In genomic region chr11:80855975-80856524, GRCh38 we compare ENCODE assay signal across 21 cellular contexts.
DNase-seq lines count a peak whose midpoint lies in the region; ATAC-seq and TF ChIP-seq lines count a peak whose summit lies in the region.
"Had no signal": no experiment of that assay in that cellular context is flagged by ENCODE, and none has a peak within 500 bp of the region (broad histone marks: within the 10 kb centered on the region; RNA-seq: fewer than 3 reads in every experiment).

No MANE protein-coding gene starts in this region.

- H3K9me3 Mint-ChIP-seq in stimulated activated naive B cell treated with anti-CD40 and anti-IgM and Interleukin-4, amounts not matched to agents 10 μg/mL and 1 μg/mL and 100 μg/mL, for 72 hours, result peaks cover 0 to 3% of the 10 kb centered on the region in 2 donors

- DNase-seq in Caki2 (ENCODE audit: low read depth) (peak; percentile 8), astrocyte of the cerebellum (ENCODE audit: low read depth) (peak; percentile 71), foreskin fibroblast (peak; percentile 2 to 21), NCI-H128 (lab: John Stamatoyannopoulos, UW; ENCODE audit: unreplicated experiment) (no peak)
- no peak for DNase-seq in stimulated activated naive B cell treated with anti-CD40 and anti-IgM and Interleukin-4, amounts not matched to agents 10 μg/mL and 1 μg/mL and 100 μg/mL, for 72 hours
- DNase-seq: activated CD4-positive, CD25-positive, alpha-beta regulatory T cell; AML-193; effector memory CD8-positive, alpha-beta T cell; head of caudate nucleus; HFFc6; kidney; MG63; mucosa of descending colon; NCI-H2081 treated with DMSO at 0.1 percent for 48 hours; nucleus accumbens; T-helper 1 cell; upper lobe of left lung had no signal

- H3K27me3 Mint-ChIP-seq in stimulated activated naive B cell treated with anti-CD40 and anti-IgM and Interleukin-4, amounts not matched to agents 10 μg/mL and 1 μg/mL and 100 μg/mL, for 72 hours, result no peaks in the 10 kb centered on the region
- H3K27me3 Mint-ChIP-seq: brain; effector memory CD8-positive, alpha-beta T cell had no signal

- H3K27ac Mint-ChIP-seq in stimulated activated naive B cell treated with anti-CD40 and anti-IgM and Interleukin-4, amounts not matched to agents 10 μg/mL and 1 μg/mL and 100 μg/mL, for 72 hours, result no peak overlapping the region
- H3K27ac Mint-ChIP-seq: effector memory CD8-positive, alpha-beta T cell; HFFc6 had no signal

- H3K36me3 Mint-ChIP-seq in stimulated activated naive B cell treated with anti-CD40 and anti-IgM and Interleukin-4, amounts not matched to agents 10 μg/mL and 1 μg/mL and 100 μg/mL, for 72 hours, result no peaks in the 10 kb centered on the region
- H3K36me3 Mint-ChIP-seq: brain had no signal

- H3K4me1 Mint-ChIP-seq in stimulated activated naive B cell treated with anti-CD40 and anti-IgM and Interleukin-4, amounts not matched to agents 10 μg/mL and 1 μg/mL and 100 μg/mL, for 72 hours, result no peaks in the 10 kb centered on the region
- H3K4me1 Mint-ChIP-seq: brain had no signal

- H3K4me3 ChIP-seq in astrocyte of the cerebellum (ENCODE audit: low read depth, low read length), result no peak overlapping the region
- no peak overlapping the region for H3K4me3 ChIP-seq in foreskin fibroblast (ENCODE audit: low read depth in 1 of 2, low read length in 2 of 2)
- H3K4me3 ChIP-seq: MG63, mucosa of descending colon, upper lobe of left lung had no signal

- ATAC-seq in HG03342 (IDR thresholded peaks at IDR 0.05; ENCODE audit: unreplicated experiment) (peak; percentile 52), HG03025 (IDR thresholded peaks at IDR 0.05; ENCODE audit: low FRiP score, unreplicated experiment) (no peak), GM21737 (IDR thresholded peaks at IDR 0.05; ENCODE audit: unreplicated experiment) (no peak)
- no peak for ATAC-seq in stimulated activated naive B cell treated with anti-CD40 and anti-IgM and Interleukin-4, amounts not matched to agents 10 μg/mL and 1 μg/mL and 100 μg/mL, for 72 hours (replicated peaks)
- ATAC-seq: effector memory CD8-positive, alpha-beta T cell; mucosa of descending colon had no signal

- no peak overlapping the region for H3K4me3 Mint-ChIP-seq in stimulated activated naive B cell treated with anti-CD40 and anti-IgM and Interleukin-4, amounts not matched to agents 10 μg/mL and 1 μg/mL and 100 μg/mL, for 72 hours
- H3K4me3 Mint-ChIP-seq: brain; effector memory CD8-positive, alpha-beta T cell; HFFc6 had no signal

- in situ Hi-C loops in Caki2 (cut with HindIII; ENCODE audit: low pct_unique_long_range_greater_than_20kb, low sequenced_read_pairs), result no loop called here
- in situ Hi-C loops in astrocyte of the cerebellum (cut with HindIII; ENCODE audit: low sequenced_read_pairs), result no loop called here

- TF ChIP-seq CTCF in astrocyte of the cerebellum (IDR thresholded peaks at IDR 0.05; ENCODE audit: low read depth, low read length, missing control alignments) (no peak), foreskin fibroblast (IDR thresholded peaks at IDR 0.05; ENCODE audit: low read depth, low read length) (no peak)

Comparison
In these comparisons a context has a peak if more than half of its experiments do, and no peak if none do; other contexts are left out.
1. DNase-seq: peak in Caki2 (single experiment), astrocyte of the cerebellum (single experiment) and foreskin fibroblast (2 of 2); none in NCI-H128 (single experiment) and stimulated activated naive B cell treated with anti-CD40 and anti-IgM and Interleukin-4, amounts not matched to agents 10 μg/mL and 1 μg/mL and 100 μg/mL, for 72 hours (single experiment).